In genomic region chr15:45118996-45119395, GRCh38 we compare ENCODE assay signal across 32 cellular contexts. TPM values are rescaled to one million over a fixed set of nuclear protein-coding genes. Genes with fewer than 3 reads are reported as not detected.
"Had no signal": no experiment of that assay in that cellular context is flagged by ENCODE, and none has a peak within 500 bp of the region (broad histone marks: within the 10 kb centered on the region; RNA-seq: fewer than 3 reads in every experiment).

No MANE protein-coding gene starts in this region.

- H3K27ac ChIP-seq: brain microvascular endothelial cell, coronary artery, esophagus muscularis mucosa, foreskin keratinocyte, gastrocnemius medialis had no signal

- DNase-seq: activated CD4-positive, alpha-beta memory T cell treated with anti-CD3 and anti-CD28 coated beads, Interleukin-2, amount 10 ng/mL, durations not matched to agents 7 days and 5 days; activated CD4-positive, alpha-beta T cell treated with anti-CD3 and anti-CD28 coated beads for 4 hours; activated CD4-positive, alpha-beta T cell treated with anti-CD3 and anti-CD28 coated beads, Interleukin-2, amount 10 ng/mL, durations not matched to agents 7 days and 5 days; activated CD4-positive, alpha-beta T cell treated with anti-CD3 and anti-CD28 coated beads, Interleukin-2, amount 50 U/mL, for 4 hours; activated CD4-positive, CD25-positive, alpha-beta regulatory T cell; activated CD4-positive, CD25-positive, alpha-beta regulatory T cell treated with anti-CD3 and anti-CD28 coated beads, Interleukin-2, amount 50 U/mL, for 72 hours; activated CD8-positive, alpha-beta memory T cell treated with anti-CD3 and anti-CD28 coated beads, Interleukin-2, amount 50 U/mL, for 48 hours; activated effector memory CD4-positive, alpha-beta T cell treated with Interleukin-2 at 50 U/mL for 16 hours; activated gamma-delta T cell treated with Interleukin-2 at 50 U/mL for 16 hours; activated naive CD4-positive, alpha-beta T cell treated with anti-CD3 and anti-CD28 coated beads, Interleukin-2, amount 50 U/mL, for 16 hours; activated naive CD4-positive, alpha-beta T cell treated with Interleukin-2 at 50 U/mL for 16 hours; activated T-cell treated with anti-CD3 and anti-CD28 coated beads for 4 hours; activated T-cell treated with anti-CD3 and anti-CD28 coated beads, Interleukin-2, amount 50 U/mL, for 24 hours; activated T-cell treated with anti-CD3 and anti-CD28 coated beads, Interleukin-2, amount 50 U/mL, for 72 hours; amniotic stem cell; anterior cingulate cortex; brain microvascular endothelial cell; dermis blood vessel endothelial cell; effector CD4-positive, alpha-beta T cell; effector memory CD8-positive, alpha-beta T cell; foreskin keratinocyte; gastrocnemius medialis; T-helper 2 cell had no signal

- H3K4me3 ChIP-seq: coronary artery, esophagus muscularis mucosa, gastrocnemius medialis had no signal

- ATAC-seq: activated T-cell treated with anti-CD3 and anti-CD28 coated beads, Interleukin-2, amount 50 U/mL, for 72 hours; effector memory CD8-positive, alpha-beta T cell; foreskin keratinocyte; gastrocnemius medialis had no signal

- H3K36me3 ChIP-seq: brain microvascular endothelial cell, esophagus muscularis mucosa, gastrocnemius medialis had no signal

- H3K9me3 Mint-ChIP-seq: activated CD4-positive, alpha-beta memory T cell treated with anti-CD3 and anti-CD28 coated beads, Interleukin-2, amount 10 ng/mL, durations not matched to agents 7 days and 5 days; activated CD4-positive, alpha-beta T cell treated with anti-CD3 and anti-CD28 coated beads, Interleukin-2, amount 10 ng/mL, durations not matched to agents 7 days and 5 days; activated T-cell treated with anti-CD3 and anti-CD28 coated beads, Interleukin-2, amount 50 U/mL, for 24 hours; activated T-cell treated with anti-CD3 and anti-CD28 coated beads, Interleukin-2, amount 50 U/mL, for 72 hours; central memory CD8-positive, alpha-beta T cell; effector memory CD8-positive, alpha-beta T cell had no signal

- H3K9me3 ChIP-seq: esophagus muscularis mucosa, gastrocnemius medialis had no signal

- FAIRE-seq: astrocyte, bronchial epithelial cell had no signal

- H3K36me3 Mint-ChIP-seq: activated naive CD8-positive, alpha-beta T cell had no signal

- H3K4me3 Mint-ChIP-seq: activated CD4-positive, alpha-beta memory T cell treated with anti-CD3 and anti-CD28 coated beads, Interleukin-2, amount 10 ng/mL, durations not matched to agents 7 days and 5 days; activated CD4-positive, alpha-beta T cell treated with anti-CD3 and anti-CD28 coated beads, Interleukin-2, amount 10 ng/mL, durations not matched to agents 7 days and 5 days; activated naive CD8-positive, alpha-beta T cell; activated T-cell treated with anti-CD3 and anti-CD28 coated beads, Interleukin-2, amount 50 U/mL, for 24 hours; activated T-cell treated with anti-CD3 and anti-CD28 coated beads, Interleukin-2, amount 50 U/mL, for 72 hours; central memory CD8-positive, alpha-beta T cell; effector memory CD8-positive, alpha-beta T cell had no signal

- H3K27ac Mint-ChIP-seq: activated CD4-positive, alpha-beta memory T cell treated with anti-CD3 and anti-CD28 coated beads, Interleukin-2, amount 10 ng/mL, durations not matched to agents 7 days and 5 days; activated CD4-positive, alpha-beta T cell treated with anti-CD3 and anti-CD28 coated beads, Interleukin-2, amount 10 ng/mL, durations not matched to agents 7 days and 5 days; activated naive CD8-positive, alpha-beta T cell; activated T-cell treated with anti-CD3 and anti-CD28 coated beads, Interleukin-2, amount 50 U/mL, for 24 hours; activated T-cell treated with anti-CD3 and anti-CD28 coated beads, Interleukin-2, amount 50 U/mL, for 72 hours; effector memory CD8-positive, alpha-beta T cell had no signal

RNA-seq across cellular contexts. Expression of gene DUOXA2, which starts 4.9 kb away (rescaled TPM):
- total RNA-seq: activated CD4-positive, alpha-beta memory T cell treated with anti-CD3 and anti-CD28 coated beads, Interleukin-2, amount 10 ng/mL, durations not matched to agents 7 days and 5 days; activated CD4-positive, alpha-beta T cell treated with anti-CD3 and anti-CD28 coated beads, Interleukin-2, amount 10 ng/mL, durations not matched to agents 7 days and 5 days; activated T-cell treated with anti-CD3 and anti-CD28 coated beads, Interleukin-2, amount 50 U/mL, for 72 hours; astrocyte; bronchial epithelial cell; cardiac septum; cerebellum; dermis blood vessel endothelial cell; foreskin keratinocyte; gastrocnemius medialis; T-helper 1 cell treated with Interleukin-12 subunit alpha and Interleukin-12 subunit beta and Interleukin-4 antibody, amounts not matched to agents 30 ng/mL and 1 ng/mL, for 36 hours had no signal
- polyA plus RNA-seq: foreskin keratinocyte had no signal

RNA-seq across cellular contexts. Expression of gene DUOX2, which starts 5.0 kb away (rescaled TPM):
- total RNA-seq: cerebellum; dermis blood vessel endothelial cell; gastrocnemius medialis; T-helper 1 cell treated with Interleukin-12 subunit alpha and Interleukin-12 subunit beta and Interleukin-4 antibody, amounts not matched to agents 30 ng/mL and 1 ng/mL, for 36 hours had no signal

RNA-seq across cellular contexts. Expression of gene DUOXA1, which starts 10.7 kb away (rescaled TPM):
- total RNA-seq: activated CD4-positive, alpha-beta memory T cell treated with anti-CD3 and anti-CD28 coated beads, Interleukin-2, amount 10 ng/mL, durations not matched to agents 7 days and 5 days; activated CD4-positive, alpha-beta T cell treated with anti-CD3 and anti-CD28 coated beads, Interleukin-2, amount 10 ng/mL, durations not matched to agents 7 days and 5 days; cerebellum; dermis blood vessel endothelial cell; gastrocnemius medialis had no signal

RNA-seq across cellular contexts. Expression of gene DUOX1, which starts 10.8 kb away (rescaled TPM):
- total RNA-seq: activated CD4-positive, alpha-beta T cell treated with anti-CD3 and anti-CD28 coated beads, Interleukin-2, amount 10 ng/mL, durations not matched to agents 7 days and 5 days; dermis blood vessel endothelial cell had no signal
